Comparison of ENCODE assay signal across 26 cellular contexts in genomic region chr7:96832107-96832506, GRCh38.
"Had no signal": no experiment of that assay in that cellular context is flagged by ENCODE, and none has a peak within 500 bp of the region (broad histone marks: within the 10 kb centered on the region; RNA-seq: fewer than 3 reads in every experiment).

No MANE protein-coding gene starts in this region.

- H3K9me3 Mint-ChIP-seq: endodermal cell; immature natural killer cell; natural killer cell; stimulated activated naive CD8-positive, alpha-beta T cell treated with anti-CD3 and anti-CD28 coated beads, Interleukin-15, Interleukin-2, amounts not matched to agents 100 ng/mL and 50 ng/mL, for 24 hours; T-helper 2 cell treated with Interferon-gamma antibody and Interleukin-4, amounts not matched to agents 5 μg/mL and 100 μg/mL, for 36 hours had no signal

- H3K4me3 Mint-ChIP-seq: activated CD4-positive, alpha-beta T cell treated with anti-CD3 and anti-CD28 coated beads for 36 hours; activated naive CD8-positive, alpha-beta T cell; endodermal cell; immature natural killer cell; natural killer cell; stimulated activated effector memory CD8-positive, alpha-beta T cell treated with anti-CD3 and anti-CD28 coated beads, Interleukin-12 subunit alpha, Interleukin-12 subunit beta, amount 100 ng/mL, for 72 hours; stimulated activated naive CD8-positive, alpha-beta T cell treated with anti-CD3 and anti-CD28 coated beads, Interleukin-15, Interleukin-2, amounts not matched to agents 100 ng/mL and 50 ng/mL, for 24 hours; T-helper 2 cell treated with Interferon-gamma antibody and Interleukin-4, amounts not matched to agents 5 μg/mL and 100 μg/mL, for 36 hours had no signal

- ATAC-seq: activated CD4-positive, alpha-beta T cell treated with anti-CD3 and anti-CD28 coated beads for 36 hours; body of pancreas; foreskin keratinocyte; heart left ventricle; left colon; natural killer cell; sciatic nerve; stimulated activated effector memory CD8-positive, alpha-beta T cell treated with anti-CD3 and anti-CD28 coated beads, Interleukin-12 subunit alpha, Interleukin-12 subunit beta, amount 100 ng/mL, for 72 hours had no signal

- DNase-seq: activated CD4-positive, alpha-beta T cell treated with anti-CD3 and anti-CD28 coated beads for 36 hours; activated CD4-positive, CD25-positive, alpha-beta regulatory T cell; activated effector memory CD4-positive, alpha-beta T cell treated with Interleukin-2 at 50 U/mL for 16 hours; activated naive CD4-positive, alpha-beta T cell treated with Interleukin-2 at 50 U/mL for 16 hours; activated T-cell treated with anti-CD3 and anti-CD28 coated beads for 4 hours; adrenal gland; aorta; body of pancreas; cerebellar nuclear complex; endodermal cell; foreskin keratinocyte; heart left ventricle; hypothalamus; immature natural killer cell; kidney; left colon; natural killer cell; small intestine; stimulated activated CD4-positive, alpha-beta T cell treated with anti-CD3 and anti-CD28 coated beads, Interleukin-4, amount 100 ng/mL, for 24 hours; T-helper 1 cell; uterus had no signal

- H3K4me1 Mint-ChIP-seq: endodermal cell had no signal

- H3K27ac Mint-ChIP-seq: activated CD4-positive, alpha-beta T cell treated with anti-CD3 and anti-CD28 coated beads for 36 hours; activated naive CD8-positive, alpha-beta T cell; endodermal cell; immature natural killer cell; natural killer cell; stimulated activated effector memory CD8-positive, alpha-beta T cell treated with anti-CD3 and anti-CD28 coated beads, Interleukin-12 subunit alpha, Interleukin-12 subunit beta, amount 100 ng/mL, for 72 hours; stimulated activated naive CD8-positive, alpha-beta T cell treated with anti-CD3 and anti-CD28 coated beads, Interleukin-15, Interleukin-2, amounts not matched to agents 100 ng/mL and 50 ng/mL, for 24 hours; T-helper 2 cell treated with Interferon-gamma antibody and Interleukin-4, amounts not matched to agents 5 μg/mL and 100 μg/mL, for 36 hours had no signal

- H3K36me3 Mint-ChIP-seq: activated naive CD8-positive, alpha-beta T cell; immature natural killer cell; natural killer cell; stimulated activated effector memory CD8-positive, alpha-beta T cell treated with anti-CD3 and anti-CD28 coated beads, Interleukin-12 subunit alpha, Interleukin-12 subunit beta, amount 100 ng/mL, for 72 hours had no signal
